ENCODE assay signal across 15 cellular contexts in the genomic region with DNA sequence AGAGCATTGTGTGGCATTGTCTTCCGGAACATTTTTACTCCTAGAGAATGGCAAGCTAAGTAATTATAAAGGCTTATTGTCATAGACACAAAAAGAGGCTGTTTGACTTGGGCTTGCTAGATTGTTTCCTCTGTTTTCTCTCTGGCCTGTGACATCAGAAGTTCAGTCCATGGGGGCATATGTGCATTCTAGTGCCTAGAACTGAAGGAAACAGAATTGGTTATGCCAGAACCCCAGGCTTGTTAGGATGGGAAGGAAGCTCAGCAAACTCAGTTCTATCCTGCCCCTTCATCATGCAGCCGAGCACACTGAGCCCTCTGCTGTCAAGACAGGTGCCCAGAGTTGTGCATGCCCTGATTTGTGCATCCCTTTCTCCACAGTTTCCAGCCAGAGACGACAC.
DNase-seq lines count a peak whose midpoint lies in the region; TF ChIP-seq lines count a peak whose summit lies in the region.
"Had no signal": no experiment of that assay in that cellular context is flagged by ENCODE, and none has a peak within 500 bp of the region (broad histone marks: within the 10 kb centered on the region; RNA-seq: fewer than 3 reads in every experiment).

No MANE protein-coding gene starts in this region.

- H4K91ac ChIP-seq in mesenchymal stem cell (ENCODE audit: low read length): no peak overlapping the region

- no peak overlapping the region for H3K14ac ChIP-seq in mesenchymal stem cell (ENCODE audit: low read length in 2 of 2)

- no peak for TF ChIP-seq CTCF in neural progenitor cell (IDR thresholded peaks at IDR 0.05)

- H2AFZ ChIP-seq in neural progenitor cell (replicated peaks): no peak overlapping the region
- H2AFZ ChIP-seq in mesenchymal stem cell (ENCODE audit: low read depth, low read length): no peak overlapping the region
- H2AFZ ChIP-seq: PC-9 had no signal

- no peak overlapping the region for H3K4ac ChIP-seq in mesenchymal stem cell (ENCODE audit: low read depth in 1 of 2, low read length in 2 of 2)

- peak overlapping the region; percentile 99 for H3K27ac ChIP-seq in angular gyrus (ENCODE audit: low read depth, low read length)
- no peak overlapping the region for H3K27ac ChIP-seq in neural progenitor cell
- H3K27ac ChIP-seq in mesenchymal stem cell (ENCODE audit: low read length, poor library complexity, severe bottlenecking): no peak overlapping the region
- H3K27ac ChIP-seq: KMS-11, PC-9, SJSA1 had no signal

- no peak overlapping the region for H4K8ac ChIP-seq in mesenchymal stem cell (ENCODE audit: low read length)

- H2BK12ac ChIP-seq in mesenchymal stem cell (ENCODE audit: low read length in 2 of 2): no peak overlapping the region

- no peak overlapping the region for H2BK120ac ChIP-seq in mesenchymal stem cell (ENCODE audit: low read depth, low read length)

- H3K4me1 ChIP-seq in neural progenitor cell (peaks cover 6% of the 10 kb centered on the region), mesenchymal stem cell (ENCODE audit: control insufficient read depth, insufficient read depth, low read depth, low read length) (no peaks in the 10 kb centered on the region)
- H3K4me1 ChIP-seq: BE2C, SJSA1 had no signal

- H2BK15ac ChIP-seq in mesenchymal stem cell (ENCODE audit: low read depth, poor library complexity, severe bottlenecking): no peak overlapping the region

- H3K9me3 Mint-ChIP-seq in neural progenitor cell: no peaks in the 10 kb centered on the region
- H3K9me3 Mint-ChIP-seq: CD4-positive, alpha-beta memory T cell had no signal

- in situ Hi-C loops in ACHN (cut with HindIII; ENCODE audit: low pct_ligation_motif_present, low pct_unique_long_range_greater_than_20kb, low sequenced_read_pairs): no loop called here

- H3K36me3 Mint-ChIP-seq in neural progenitor cell: peaks cover 4% of the 10 kb centered on the region

- H3F3A ChIP-seq in neural progenitor cell (ENCODE audit: low read depth): no peaks in the 10 kb centered on the region

- H3K4me2 ChIP-seq in neural progenitor cell (no peak overlapping the region), mesenchymal stem cell (ENCODE audit: low read length, poor library complexity, severe bottlenecking) (no peak overlapping the region)
- H3K4me2 ChIP-seq: KMS-11, PC-9 had no signal

- peaks cover 2% of the 10 kb centered on the region for H3K27me3 Mint-ChIP-seq in neural progenitor cell (ENCODE audit: insufficient read depth, low read depth)
- H3K27me3 Mint-ChIP-seq: CD4-positive, alpha-beta memory T cell had no signal

- H3K27me3 ChIP-seq in neural progenitor cell (no peaks in the 10 kb centered on the region), mesenchymal stem cell (ENCODE audit: control insufficient read depth in 1 of 2, insufficient read depth in 1 of 2, low read length in 2 of 2) (no peaks in the 10 kb centered on the region)
- H3K27me3 ChIP-seq: BE2C, SJSA1 had no signal

- H3K9me3 ChIP-seq in neural progenitor cell (ENCODE audit: low read depth): no peaks in the 10 kb centered on the region
- H3K9me3 ChIP-seq in mesenchymal stem cell (ENCODE audit: control insufficient read depth, low read length): no peaks in the 10 kb centered on the region
- H3K9me3 ChIP-seq: BE2C, SJSA1 had no signal

- peak overlapping the region; percentile 19 for H3K27ac Mint-ChIP-seq in neural progenitor cell
- H3K27ac Mint-ChIP-seq: CD4-positive, alpha-beta memory T cell had no signal

- H4K20me1 ChIP-seq in neural progenitor cell (ENCODE audit: low read depth): no peaks in the 10 kb centered on the region

- no peak overlapping the region for H3K18ac ChIP-seq in mesenchymal stem cell (ENCODE audit: low read depth in 1 of 2, low read length in 2 of 2)

- no peak overlapping the region for H3K4me3 Mint-ChIP-seq in neural progenitor cell
- H3K4me3 Mint-ChIP-seq: CD4-positive, alpha-beta memory T cell had no signal

- peak; percentile 98 for DNase-seq in globus pallidus (ENCODE audit: low spot score)
- no peak for DNase-seq in neural progenitor cell (ENCODE audit: low spot score)
- DNase-seq in activated T-cell treated with anti-CD3 and anti-CD28 coated beads, Interleukin-2, amount 50 U/mL, for 48 hours: no peak
- DNase-seq in mesenchymal stem cell: no peak
- DNase-seq in ACHN: no peak
- no peak for DNase-seq in activated effector memory CD4-positive, alpha-beta T cell treated with anti-CD3 and anti-CD28 coated beads, Interleukin-2, amount 50 U/mL, for 16 hours
- DNase-seq: BE2C; CD4-positive, alpha-beta memory T cell; DMS79; NCI-H2227 treated with DMSO at 0.1 percent for 48 hours; NCI-H524; PC-9 had no signal

- no peaks in the 10 kb centered on the region for H3K4me1 Mint-ChIP-seq in neural progenitor cell
- H3K4me1 Mint-ChIP-seq: CD4-positive, alpha-beta memory T cell had no signal

- no peak overlapping the region for H2BK5ac ChIP-seq in mesenchymal stem cell (ENCODE audit: low read depth, low read length, poor library complexity, severe bottlenecking)

- H3K36me3 ChIP-seq in neural progenitor cell (no peaks in the 10 kb centered on the region), mesenchymal stem cell (ENCODE audit: control insufficient read depth in 1 of 2, insufficient read depth in 2 of 2, low read depth in 1 of 2, low read length in 2 of 2) (peaks cover 20 to 75% of the 10 kb centered on the region in 2 experiments)
- H3K36me3 ChIP-seq: BE2C had no signal

- H3K4me3 ChIP-seq in neural progenitor cell (no peak overlapping the region), mesenchymal stem cell (ENCODE audit: insufficient read depth in 1 of 2, low read depth in 1 of 2, low read length in 2 of 2) (no peak overlapping the region)
- H3K4me3 ChIP-seq: PC-9, SJSA1 had no signal

- no peaks in the 10 kb centered on the region for H3K79me1 ChIP-seq in mesenchymal stem cell (replicated peaks; ENCODE audit: low read length, poor library complexity, severe bottlenecking)

- no peak overlapping the region for H2AK5ac ChIP-seq in mesenchymal stem cell (ENCODE audit: low read length, severe bottlenecking)

- WGBS in mesenchymal stem cell: 85% methylated on average over 3 of the region's 3 CpGs

- no peaks in the 10 kb centered on the region for H3K79me2 ChIP-seq in neural progenitor cell (ENCODE audit: low read depth)

- no peak overlapping the region for H3K23ac ChIP-seq in mesenchymal stem cell (ENCODE audit: low read length in 2 of 2)

- H3K9ac ChIP-seq in neural progenitor cell (no peak overlapping the region), mesenchymal stem cell (ENCODE audit: low read length) (no peak overlapping the region)
- H3K9ac ChIP-seq: KMS-11 had no signal
